Comparison of ENCODE assay signal across 1 cellular context in the genomic region with DNA sequence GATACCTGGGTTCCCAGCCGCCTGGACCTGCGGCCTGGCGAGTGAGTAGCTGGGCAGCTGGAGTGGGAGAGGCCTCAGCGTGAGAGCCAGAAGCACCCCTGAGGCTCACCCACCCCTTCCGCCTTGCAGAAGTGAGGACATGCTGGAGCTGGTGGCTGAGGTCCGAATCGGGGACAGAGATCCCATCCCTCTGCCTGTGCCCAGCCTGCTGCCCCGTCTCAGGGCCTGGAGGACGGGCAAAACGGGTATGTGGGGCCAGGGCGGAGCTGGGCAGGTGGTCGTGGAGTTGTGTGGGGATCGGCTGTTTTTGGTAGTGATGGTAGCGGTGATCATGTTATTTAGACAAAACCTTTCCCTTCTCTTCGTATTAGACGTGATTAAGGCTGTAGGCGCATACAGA.
TF ChIP-seq lines count a peak whose summit lies in the region.

No MANE protein-coding gene starts in this region.

TF ChIP-seq in K562, 482 proteins besides CTCF, POLR2A, EP300 and RAD21:
- no peak for TF ChIP-seq KHSRP (IDR thresholded peaks at IDR 0.05)
- TF ChIP-seq ZFP36 (IDR thresholded peaks at IDR 0.05; ENCODE audit: low read depth, low read length, partially characterized antibody), result no peak
- no peak for TF ChIP-seq ZNF449 (CRISPR knock-in tag; IDR thresholded peaks at IDR 0.05)
- TF ChIP-seq POLR2G (IDR thresholded peaks at IDR 0.05; ENCODE audit: low read depth, low read length), result 0 out of 2 replicates have a peak, but pooled peaks have one; percentile 39
- TF ChIP-seq, protein P1, sequence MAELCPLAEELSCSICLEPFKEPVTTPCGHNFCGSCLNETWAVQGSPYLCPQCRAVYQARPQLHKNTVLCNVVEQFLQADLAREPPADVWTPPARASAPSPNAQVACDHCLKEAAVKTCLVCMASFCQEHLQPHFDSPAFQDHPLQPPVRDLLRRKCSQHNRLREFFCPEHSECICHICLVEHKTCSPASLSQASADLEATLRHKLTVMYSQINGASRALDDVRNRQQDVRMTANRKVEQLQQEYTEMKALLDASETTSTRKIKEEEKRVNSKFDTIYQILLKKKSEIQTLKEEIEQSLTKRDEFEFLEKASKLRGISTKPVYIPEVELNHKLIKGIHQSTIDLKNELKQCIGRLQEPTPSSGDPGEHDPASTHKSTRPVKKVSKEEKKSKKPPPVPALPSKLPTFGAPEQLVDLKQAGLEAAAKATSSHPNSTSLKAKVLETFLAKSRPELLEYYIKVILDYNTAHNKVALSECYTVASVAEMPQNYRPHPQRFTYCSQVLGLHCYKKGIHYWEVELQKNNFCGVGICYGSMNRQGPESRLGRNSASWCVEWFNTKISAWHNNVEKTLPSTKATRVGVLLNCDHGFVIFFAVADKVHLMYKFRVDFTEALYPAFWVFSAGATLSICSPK (IDR thresholded peaks at IDR 0.05; ENCODE audit: borderline replicate concordance), result no peak
